1 cellular context compared by ENCODE assay signal in the genomic region with DNA sequence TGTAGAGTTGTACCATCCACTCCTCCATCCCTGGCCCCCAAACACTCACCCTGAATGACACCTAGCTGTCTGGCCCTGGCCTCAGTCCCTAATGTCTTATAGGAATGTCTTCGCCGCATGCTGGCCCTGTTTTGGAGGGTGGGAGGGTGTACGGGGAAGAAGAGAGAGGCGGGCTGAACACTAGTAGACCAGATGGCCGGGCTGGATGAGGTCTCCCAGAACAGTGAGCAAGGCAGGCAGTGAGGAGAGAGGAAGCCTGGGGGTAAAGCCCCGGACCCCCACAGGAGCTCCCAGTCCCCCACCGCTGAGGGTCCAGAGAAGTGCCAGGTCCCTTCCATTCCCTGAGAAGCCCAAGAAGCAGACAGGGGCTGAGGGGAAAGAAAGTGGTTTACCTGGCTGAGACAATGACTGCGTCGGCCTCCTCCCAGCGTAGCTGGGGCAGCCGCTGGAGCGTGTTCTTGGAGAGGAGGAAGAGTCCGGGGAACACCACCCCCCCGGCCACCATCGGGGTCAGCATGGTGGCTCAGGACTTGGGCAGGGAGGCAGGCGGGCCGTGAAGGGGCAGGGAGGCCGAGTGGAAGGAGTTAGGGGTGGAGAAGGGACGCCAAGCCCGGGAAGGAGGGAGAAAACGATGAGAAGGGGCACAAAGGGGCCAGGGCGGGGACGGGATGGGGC.
TF ChIP-seq lines count a peak whose summit lies in the region.

No MANE protein-coding gene starts in this region.

TF ChIP-seq in SK-N-SH, 30 proteins besides CTCF, POLR2A, EP300 and RAD21:
- peak; percentile 24; the same call in 1 of the 2 replicates for TF ChIP-seq MXI1 (IDR thresholded peaks at IDR 0.05; ENCODE audit: low read depth, low read length)
- no peak for TF ChIP-seq TAF1 (IDR thresholded peaks at IDR 0.05; ENCODE audit: borderline replicate concordance, low read depth, low read length)
TF ChIP-seq in SK-N-SH: peak in this region for 1.
